In the genomic region with DNA sequence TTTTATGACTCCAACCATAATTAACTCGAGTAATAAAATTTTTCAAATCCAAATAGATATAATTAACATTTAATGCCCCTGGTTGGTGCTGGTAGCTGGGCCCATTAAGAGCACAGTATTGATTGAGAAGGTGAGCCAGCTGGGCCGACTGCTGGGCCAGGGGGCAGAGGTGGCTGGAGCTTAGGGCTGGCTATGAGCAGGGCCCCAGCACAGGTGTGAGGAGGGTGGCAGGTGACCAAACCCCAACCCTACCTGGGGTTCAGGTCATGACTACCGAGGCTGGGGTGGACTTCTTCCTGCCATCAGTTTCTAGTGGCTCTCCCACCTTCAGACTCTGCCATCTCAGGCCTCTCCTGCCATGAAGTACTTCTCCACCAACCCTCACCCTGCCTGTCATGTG, we compare ENCODE assay signal across 23 cellular contexts.
"Had no signal": no experiment of that assay in that cellular context is flagged by ENCODE, and none has a peak within 500 bp of the region (broad histone marks: within the 10 kb centered on the region; RNA-seq: fewer than 3 reads in every experiment).

No MANE protein-coding gene starts in this region.

- H3K4me1 Mint-ChIP-seq: activated naive CD8-positive, alpha-beta T cell treated with anti-CD3 and anti-CD28 coated beads, Interleukin-2, amount 50 U/mL, for 24 hours; brain had no signal

- H3K27me3 Mint-ChIP-seq: activated CD8-positive, alpha-beta T cell treated with anti-CD3 and anti-CD28 coated beads for 36 hours; activated naive CD8-positive, alpha-beta T cell treated with anti-CD3 and anti-CD28 coated beads, Interleukin-2, amount 50 U/mL, for 24 hours had no signal

- H3K9me3 Mint-ChIP-seq: activated CD8-positive, alpha-beta T cell treated with anti-CD3 and anti-CD28 coated beads for 36 hours; activated naive CD4-positive, alpha-beta T cell treated with anti-CD3 and anti-CD28 coated beads, Interleukin-2, amount 50 U/mL, for 72 hours; activated naive CD8-positive, alpha-beta T cell treated with anti-CD3 and anti-CD28 coated beads, Interleukin-2, amount 50 U/mL, for 24 hours; activated T-cell treated with anti-CD3 and anti-CD28 coated beads, Interleukin-2, amount 50 U/mL, for 72 hours; activated T-helper 2 cell treated with anti-CD3 and anti-CD28 coated beads, Interferon-gamma antibody, Interleukin-2, Interleukin-4, amounts not matched to agents 10 μg/mL and 5 μg/mL and 100 μg/mL, durations not matched to agents 14 hours and 24 hours and 36 hours; brain; T-helper 1 cell treated with Interleukin-12 subunit alpha and Interleukin-12 subunit beta and Interleukin-4 antibody, amounts not matched to agents 30 μg/mL and 1 μg/mL, for 36 hours had no signal

- H3K4me3 ChIP-seq: K562 had no signal

- FAIRE-seq: astrocyte, K562 had no signal

- H3K4me3 Mint-ChIP-seq: activated CD8-positive, alpha-beta T cell treated with anti-CD3 and anti-CD28 coated beads for 36 hours; activated naive CD8-positive, alpha-beta T cell treated with anti-CD3 and anti-CD28 coated beads, Interleukin-2, amount 50 U/mL, for 24 hours; activated T-cell treated with anti-CD3 and anti-CD28 coated beads, Interleukin-2, amount 50 U/mL, for 72 hours; brain; T-helper 1 cell treated with Interleukin-12 subunit alpha and Interleukin-12 subunit beta and Interleukin-4 antibody, amounts not matched to agents 30 μg/mL and 1 μg/mL, for 36 hours had no signal

- H3K36me3 Mint-ChIP-seq: activated naive CD4-positive, alpha-beta T cell treated with anti-CD3 and anti-CD28 coated beads, Interleukin-2, amount 50 U/mL, for 72 hours; brain had no signal

- DNase-seq: activated CD4-positive, alpha-beta T cell treated with anti-CD3 and anti-CD28 coated beads for 4 hours; activated CD8-positive, alpha-beta memory T cell treated with anti-CD3 and anti-CD28 coated beads, Interleukin-2, amount 50 U/mL, for 4 hours; activated CD8-positive, alpha-beta T cell treated with anti-CD3 and anti-CD28 coated beads for 36 hours; activated naive CD8-positive, alpha-beta T cell treated with anti-CD3 and anti-CD28 coated beads, Interleukin-2, amount 50 U/mL, for 24 hours; activated T-cell treated with anti-CD3 and anti-CD28 coated beads, Interleukin-2, amount 50 U/mL, for 72 hours; amniotic stem cell; cerebellar nuclear complex; Karpas-422; NCI-H1048; NCI-H1694; NCI-H2029; NCI-H2107; NCI-H2171 treated with DMSO at 0.1 percent for 48 hours; NCI-H226; NCI-H774; SHP77 had no signal

- ATAC-seq: activated CD4-positive, CD25-positive, alpha-beta regulatory T cell treated with anti-CD3 and anti-CD28 coated beads, Interleukin-2, amount 50 U/mL, for 24 hours; activated CD8-positive, alpha-beta T cell treated with anti-CD3 and anti-CD28 coated beads for 36 hours; activated naive CD4-positive, alpha-beta T cell treated with anti-CD3 and anti-CD28 coated beads, Interleukin-2, amount 50 U/mL, for 72 hours; activated naive CD8-positive, alpha-beta T cell treated with anti-CD3 and anti-CD28 coated beads, Interleukin-2, amount 50 U/mL, for 24 hours; activated T-cell treated with anti-CD3 and anti-CD28 coated beads, Interleukin-2, amount 50 U/mL, for 72 hours had no signal

- H3K27ac Mint-ChIP-seq: activated CD8-positive, alpha-beta T cell treated with anti-CD3 and anti-CD28 coated beads for 36 hours; activated naive CD8-positive, alpha-beta T cell treated with anti-CD3 and anti-CD28 coated beads, Interleukin-2, amount 50 U/mL, for 24 hours; activated T-cell treated with anti-CD3 and anti-CD28 coated beads, Interleukin-2, amount 50 U/mL, for 72 hours; activated T-helper 2 cell treated with anti-CD3 and anti-CD28 coated beads, Interferon-gamma antibody, Interleukin-2, Interleukin-4, amounts not matched to agents 10 μg/mL and 5 μg/mL and 100 μg/mL, durations not matched to agents 14 hours and 24 hours and 36 hours; brain; T-helper 1 cell treated with Interleukin-12 subunit alpha and Interleukin-12 subunit beta and Interleukin-4 antibody, amounts not matched to agents 30 μg/mL and 1 μg/mL, for 36 hours had no signal
